In genomic region chr13:50699874-50700663, GRCh38 we compare ENCODE assay signal across 26 cellular contexts.
A peak's percentile ranks its signal among the peaks of the same experiment; 100 is the strongest.
DNase-seq lines count a peak whose midpoint lies in the region; ATAC-seq, FAIRE-seq and TF ChIP-seq lines count a peak whose summit lies in the region.
"Had no signal": no experiment of that assay in that cellular context is flagged by ENCODE, and none has a peak within 500 bp of the region (broad histone marks: within the 10 kb centered on the region; RNA-seq: fewer than 3 reads in every experiment).

No MANE protein-coding gene starts in this region.

- H3K9me3 Mint-ChIP-seq in GM23338 = peaks cover 10% of the 10 kb centered on the region
- H3K9me3 Mint-ChIP-seq in activated T-cell treated with anti-CD3 and anti-CD28 coated beads, Interleukin-2, amount 50 U/mL, for 4 hours = no peaks in the 10 kb centered on the region
- H3K9me3 Mint-ChIP-seq: CD8-positive, alpha-beta T cell had no signal

- H3K27ac ChIP-seq in GM23338 (ENCODE audit: low read depth) = no peak overlapping the region
- H3K27ac ChIP-seq in pancreas = no peak overlapping the region
- H3K27ac ChIP-seq: ascending aorta, gastroesophageal sphincter, tibial artery had no signal

- H3K9me2 ChIP-seq in GM23338 (ENCODE audit: insufficient read depth) = 0 out of 2 replicates have a peak, but pooled peaks cover 4% of the 10 kb centered on the region

- H3K9me3 ChIP-seq in pancreas = no peaks in the 10 kb centered on the region
- H3K9me3 ChIP-seq: ascending aorta, gastroesophageal sphincter, left lung, mucosa of descending colon, tibial artery had no signal

- H3K4me3 ChIP-seq in GM23338 (no peak overlapping the region), fibroblast of the aortic adventitia (ENCODE audit: low read depth, low read length) (no peak overlapping the region), pancreas (no peak overlapping the region)
- H3K4me3 ChIP-seq: ascending aorta, gastroesophageal sphincter, GM12878, left lung, mucosa of descending colon, tibial artery had no signal

- H3K36me3 Mint-ChIP-seq in GM23338 (ENCODE audit: low read depth) = no peaks in the 10 kb centered on the region; the same call in 2 of the 3 replicates
- H3K36me3 Mint-ChIP-seq in activated T-cell treated with anti-CD3 and anti-CD28 coated beads, Interleukin-2, amount 50 U/mL, for 4 hours (ENCODE audit: insufficient read depth) = no peaks in the 10 kb centered on the region
- H3K36me3 Mint-ChIP-seq: CD8-positive, alpha-beta T cell had no signal

- no peaks in the 10 kb centered on the region for H3K79me2 ChIP-seq in GM23338 (replicated peaks; ENCODE audit: insufficient read depth)

- 66 to 75% methylated on average over 4 of the region's 4 CpGs for WGBS in pancreas, 2 donors

- intact Hi-C loops in pancreas (cut with DNase I) = no loop called here

- H3K27me3 Mint-ChIP-seq in GM23338 (ENCODE audit: insufficient read depth, low read depth, poor library complexity) = no peaks in the 10 kb centered on the region
- H3K27me3 Mint-ChIP-seq in activated T-cell treated with anti-CD3 and anti-CD28 coated beads, Interleukin-2, amount 50 U/mL, for 4 hours (ENCODE audit: low read depth) = no peaks in the 10 kb centered on the region

- H3K4me1 ChIP-seq in GM23338 (ENCODE audit: insufficient read depth) = peaks cover 21% of the 10 kb centered on the region
- no peaks in the 10 kb centered on the region for H3K4me1 ChIP-seq in pancreas
- H3K4me1 ChIP-seq: ascending aorta, gastroesophageal sphincter, left lung, tibial artery had no signal

- H3F3A ChIP-seq in GM23338 (replicated peaks; ENCODE audit: low read depth) = no peaks in the 10 kb centered on the region

- no peaks in the 10 kb centered on the region; the same call in 1 of the 2 replicates for H3K36me3 ChIP-seq in GM23338 (ENCODE audit: insufficient read depth)
- H3K36me3 ChIP-seq in pancreas = no peaks in the 10 kb centered on the region
- H3K36me3 ChIP-seq: ascending aorta, gastroesophageal sphincter, left lung, tibial artery had no signal

- no peak overlapping the region for H3K4me3 Mint-ChIP-seq in GM23338
- H3K4me3 Mint-ChIP-seq in activated T-cell treated with anti-CD3 and anti-CD28 coated beads, Interleukin-2, amount 50 U/mL, for 4 hours = no peak overlapping the region
- H3K4me3 Mint-ChIP-seq: CD8-positive, alpha-beta T cell had no signal

- H4K20me1 ChIP-seq in GM23338 (replicated peaks; ENCODE audit: insufficient read depth) = no peaks in the 10 kb centered on the region

- H3K4me2 ChIP-seq in GM23338 = no peak overlapping the region

- no peak overlapping the region for H2AFZ ChIP-seq in GM23338

- peak; percentile 75 for ATAC-seq in GM23338
- ATAC-seq in pancreas = peak in 3 of 4 donors; percentile 16 to 50 (median 48)
- no peak for ATAC-seq in activated T-cell treated with anti-CD3 and anti-CD28 coated beads, Interleukin-2, amount 50 U/mL, for 4 hours
- no peak for ATAC-seq in HG03175 (IDR thresholded peaks at IDR 0.05; ENCODE audit: unreplicated experiment)
- ATAC-seq: CD8-positive, alpha-beta T cell; esophagus mucosa; gastroesophageal sphincter; GM12878; left lung; mucosa of descending colon had no signal

- H3K27me3 ChIP-seq in GM23338 (ENCODE audit: insufficient read depth) (no peaks in the 10 kb centered on the region), pancreas (no peaks in the 10 kb centered on the region)
- H3K27me3 ChIP-seq: ascending aorta, gastroesophageal sphincter, left lung, tibial artery had no signal

- peaks cover 15% of the 10 kb centered on the region for H3K4me1 Mint-ChIP-seq in GM23338
- no peaks in the 10 kb centered on the region for H3K4me1 Mint-ChIP-seq in activated T-cell treated with anti-CD3 and anti-CD28 coated beads, Interleukin-2, amount 50 U/mL, for 4 hours (ENCODE audit: low read depth)

- no peak overlapping the region for H3K27ac Mint-ChIP-seq in GM23338
- H3K27ac Mint-ChIP-seq: CD8-positive, alpha-beta T cell had no signal

- TF ChIP-seq CTCF in GM23338 (conservative IDR thresholded peaks at IDR 0.05; ENCODE audit: low read depth in 2 of 2) = no peak
- TF ChIP-seq CTCF in fibroblast of the aortic adventitia (IDR thresholded peaks at IDR 0.05; ENCODE audit: insufficient read depth, low read length) = no peak
- no peak for TF ChIP-seq CTCF in pancreas (IDR thresholded peaks at IDR 0.05)

- FAIRE-seq in pancreas (lab: Jason Lieb, UNC) = no peak
- FAIRE-seq: GM12878, GM19239 had no signal

- peak; percentile 12 for DNase-seq in GM23338 (ENCODE audit: low spot score)
- DNase-seq in NCI-H146 treated with DMSO at 0.1 percent for 48 hours (lab: John Stamatoyannopoulos, UW; ENCODE audit: unreplicated experiment) = peak; percentile 71
- DNase-seq in fibroblast of the aortic adventitia (ENCODE audit: low read depth) = peak; percentile 29
- DNase-seq in pancreas = no peak
- no peak for DNase-seq in activated T-cell treated with anti-CD3 and anti-CD28 coated beads, Interleukin-2, amount 50 U/mL, for 4 hours
- no peak for DNase-seq in HPDE6-E6E7 (ENCODE audit: extremely low spot score)
- DNase-seq: activated CD4-positive, alpha-beta T cell treated with anti-CD3 and anti-CD28 coated beads for 1 hour; activated naive CD4-positive, alpha-beta T cell treated with anti-CD3 and anti-CD28 coated beads, Interleukin-2, amount 50 U/mL, for 16 hours; activated T-cell treated with anti-CD3 and anti-CD28 coated beads, Interleukin-2, amount 50 U/mL, for 48 hours; CD8-positive, alpha-beta T cell; DMS53; effector CD4-positive, alpha-beta T cell; IMR-90; left lung; mucosa of descending colon; NCI-H187 treated with DMSO at 0.1 percent for 48 hours; NCI-H524; stimulated activated CD4-positive, alpha-beta T cell treated with anti-CD3 and anti-CD28 coated beads, Interleukin-1b, Interleukin-23, amount 100 ng/mL, for 48 hours; stimulated activated naive CD4-positive, alpha-beta T cell treated with Interleukin-2 at 50 U/mL for 16 hours; tibial artery had no signal

TF ChIP-seq in GM23338, 12 proteins besides CTCF, POLR2A, EP300 and RAD21 (continues in another document):
- TF ChIP-seq ZNF462 (CRISPR knock-in tag; IDR thresholded peaks at IDR 0.05) (no peak), CREB1 (CRISPR knock-in tag; IDR thresholded peaks at IDR 0.05; ENCODE audit: low read depth) (no peak)

Comparison
In these comparisons a context has a peak if more than half of its experiments do, and no peak if none do; other contexts are left out.
1. ATAC-seq: peak in GM23338 (single experiment) and pancreas (3 of 4); none in activated T-cell treated with anti-CD3 and anti-CD28 coated beads, Interleukin-2, amount 50 U/mL, for 4 hours (0 of 2) and HG03175 (single experiment).
2. DNase-seq: peak in GM23338 (single experiment), NCI-H146 treated with DMSO at 0.1 percent for 48 hours (single experiment) and fibroblast of the aortic adventitia (single experiment); none in pancreas (0 of 6), activated T-cell treated with anti-CD3 and anti-CD28 coated beads, Interleukin-2, amount 50 U/mL, for 4 hours (single experiment) and HPDE6-E6E7 (single experiment).